ENCODE assay signal across 8 cellular contexts in the genomic region with DNA sequence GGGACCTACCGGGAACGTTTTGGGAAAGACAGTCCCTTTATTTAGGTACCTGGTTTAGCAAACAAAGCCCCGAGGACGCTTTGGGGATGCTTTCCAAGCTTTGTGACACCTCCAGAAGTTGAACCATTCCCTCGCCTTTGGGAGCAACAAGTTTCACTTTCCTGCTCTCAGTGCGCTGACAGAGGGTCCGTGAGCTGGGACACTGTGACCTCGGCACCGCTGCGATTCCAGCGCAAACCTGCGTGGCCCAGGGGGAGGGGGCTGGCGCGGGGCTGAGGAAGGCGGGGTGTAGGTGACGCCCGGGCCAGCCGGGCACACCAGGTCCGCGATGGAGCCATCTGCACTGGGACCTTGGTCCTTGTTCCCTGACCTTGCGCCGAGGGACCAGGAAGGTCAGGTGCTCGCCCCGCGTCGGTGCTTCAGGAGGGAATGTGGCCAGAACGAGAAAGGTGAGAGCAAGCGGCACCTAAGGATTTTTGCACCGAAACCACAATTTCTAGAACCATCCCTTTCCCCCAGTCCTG. TPM values are rescaled to one million over a fixed set of nuclear protein-coding genes. Genes with fewer than 3 reads are reported as not detected.
DNase-seq lines count a peak whose midpoint lies in the region; ATAC-seq and TF ChIP-seq lines count a peak whose summit lies in the region.

No MANE protein-coding gene starts in this region.

- H3K79me2 ChIP-seq in fibroblast of lung (ENCODE audit: control insufficient read depth, insufficient read depth, low read length) = no peaks in the 10 kb centered on the region
- H3K79me2 ChIP-seq in neural progenitor cell (ENCODE audit: low read depth) = no peaks in the 10 kb centered on the region

- no peaks in the 10 kb centered on the region for H3K36me3 ChIP-seq in fibroblast of lung (ENCODE audit: control insufficient read depth, insufficient read depth, low read length)
- no peaks in the 10 kb centered on the region for H3K36me3 ChIP-seq in neural progenitor cell

- peak; percentile 24 for DNase-seq in stimulated activated CD4-positive, alpha-beta T cell treated with anti-CD3 and anti-CD28 coated beads, Interleukin-15, amount 100 ng/mL, for 24 hours
- DNase-seq in stimulated activated CD4-positive, alpha-beta T cell treated with anti-CD3 and anti-CD28 coated beads, Interleukin-4, amount 100 ng/mL, for 1 hour = no peak
- DNase-seq in T-helper 17 cell (no peak), fibroblast of lung (ENCODE audit: low read depth in 2 of 2) (peak in 1 of 2 donors; percentile 18), neural progenitor cell (ENCODE audit: low spot score) (peak; percentile 58), dedifferentiated amniotic fluid mesenchymal stem cell (ENCODE audit: extremely low spot score) (no peak)

- H3K4me1 Mint-ChIP-seq in T-helper 17 cell (peaks cover 13% of the 10 kb centered on the region), neural progenitor cell (peaks cover 14% of the 10 kb centered on the region)

- H3K4me2 ChIP-seq in fibroblast of lung (ENCODE audit: extremely low read depth, insufficient read depth, low read length) (peak overlapping the region; percentile 81), neural progenitor cell (peak overlapping the region; percentile 93)

- ATAC-seq in T-helper 17 cell = no peak
- no peak for ATAC-seq in GM19452 (IDR thresholded peaks at IDR 0.05; ENCODE audit: unreplicated experiment)
- ATAC-seq in HG02840 (IDR thresholded peaks at IDR 0.05; ENCODE audit: low FRiP score, unreplicated experiment) = no peak

- H3K27ac ChIP-seq in fibroblast of lung (ENCODE audit: insufficient read depth, low read length) = peak overlapping the region; percentile 38
- no peak overlapping the region for H3K27ac ChIP-seq in neural progenitor cell

- H3K27ac Mint-ChIP-seq in T-helper 17 cell (no peak overlapping the region), neural progenitor cell (no peak overlapping the region)

- H3K27me3 Mint-ChIP-seq in T-helper 17 cell (peaks cover 71% of the 10 kb centered on the region), neural progenitor cell (ENCODE audit: insufficient read depth, low read depth) (peaks cover 61% of the 10 kb centered on the region)

- H4K20me1 ChIP-seq in fibroblast of lung (ENCODE audit: control insufficient read depth, extremely low read depth, insufficient read depth, low read length) (no peaks in the 10 kb centered on the region), neural progenitor cell (ENCODE audit: low read depth) (peaks cover 13% of the 10 kb centered on the region)

- H3K4me3 ChIP-seq in fibroblast of lung (replicated peaks in 1 of 4; ENCODE audit: control extremely low read depth in 1 of 4, insufficient read depth in 1 of 4, low read depth in 3 of 4, low read length in 4 of 4) (peak overlapping the region; percentile 61 to 83 (median 72)), neural progenitor cell (peak overlapping the region; percentile 53)

- H3K9me3 ChIP-seq in T-helper 17 cell (ENCODE audit: control insufficient read depth, low read length, poor library complexity, severe bottlenecking) (no peaks in the 10 kb centered on the region), fibroblast of lung (ENCODE audit: control insufficient read depth, insufficient read depth, low read depth, low read length) (no peaks in the 10 kb centered on the region), neural progenitor cell (ENCODE audit: low read depth) (no peaks in the 10 kb centered on the region)

- peaks cover 8% of the 10 kb centered on the region for H3K27me3 ChIP-seq in fibroblast of lung (ENCODE audit: control insufficient read depth, insufficient read depth, low read length)
- peaks cover 81% of the 10 kb centered on the region for H3K27me3 ChIP-seq in neural progenitor cell

- peak overlapping the region; percentile 54 for H2AFZ ChIP-seq in fibroblast of lung (ENCODE audit: low read length)
- peak overlapping the region; percentile 81 for H2AFZ ChIP-seq in neural progenitor cell (replicated peaks)

- no peak for TF ChIP-seq CTCF in fibroblast of lung (conservative IDR thresholded peaks at IDR 0.05 in 1 of 2, IDR thresholded peaks at IDR 0.05 in 1 of 2; ENCODE audit: low read depth in 1 of 2, low read length in 2 of 2)
- no peak for TF ChIP-seq CTCF in neural progenitor cell (IDR thresholded peaks at IDR 0.05)

- H3K4me1 ChIP-seq in fibroblast of lung (ENCODE audit: control insufficient read depth, extremely low read depth, insufficient read depth, low read length) = peaks cover 7% of the 10 kb centered on the region
- peaks cover 43% of the 10 kb centered on the region for H3K4me1 ChIP-seq in neural progenitor cell

- H3K36me3 Mint-ChIP-seq in T-helper 17 cell (ENCODE audit: low read depth) (peaks cover 2% of the 10 kb centered on the region), neural progenitor cell (no peaks in the 10 kb centered on the region)

- H3F3A ChIP-seq in neural progenitor cell (ENCODE audit: low read depth) = peaks cover 9% of the 10 kb centered on the region

- H3K9ac ChIP-seq in fibroblast of lung (ENCODE audit: insufficient read depth, low read length) (peak overlapping the region; percentile 60), neural progenitor cell (no peak overlapping the region)

- no peaks in the 10 kb centered on the region for H3K9me3 Mint-ChIP-seq in neural progenitor cell

- H3K4me3 Mint-ChIP-seq in T-helper 17 cell = peak overlapping the region; percentile 85
- peak overlapping the region; percentile 78 for H3K4me3 Mint-ChIP-seq in neural progenitor cell

RNA-seq across cellular contexts. Expression of a gene that starts 0.7 kb away (rescaled TPM):
- total RNA-seq in T-helper 17 cell = under 1 TPM; 0.05 to 0.50 TPM
- total RNA-seq in fibroblast of lung = 1.5 and 14.9 TPM in 2 replicates
- polyA plus RNA-seq in fibroblast of lung = 5.8 and 87.3 TPM in 2 replicates
- polyA plus RNA-seq in fibroblast of lung (2012) = 4.7 and 71.5 TPM in 2 replicates
- 5.6 and 82.0 TPM in 2 replicates for polyA minus RNA-seq in fibroblast of lung (ENCODE audit: low replicate concordance)
- total RNA-seq in neural progenitor cell (ENCODE audit: low replicate concordance) = 0.31 TPM in 1 of 2 replicates, not detected in the other

Comparison
In these comparisons a context has a peak if more than half of its experiments do, and no peak if none do; other contexts are left out.
1. DNase-seq: peak in stimulated activated CD4-positive, alpha-beta T cell treated with anti-CD3 and anti-CD28 coated beads, Interleukin-15, amount 100 ng/mL, for 24 hours (single experiment) and neural progenitor cell (single experiment); none in stimulated activated CD4-positive, alpha-beta T cell treated with anti-CD3 and anti-CD28 coated beads, Interleukin-4, amount 100 ng/mL, for 1 hour (single experiment), T-helper 17 cell (0 of 3) and dedifferentiated amniotic fluid mesenchymal stem cell (single experiment).